Comparison of ENCODE assay signal across 19 cellular contexts in genomic region chr11:38950882-38951281, GRCh38.
DNase-seq lines count a peak whose midpoint lies in the region; ATAC-seq, FAIRE-seq and TF ChIP-seq lines count a peak whose summit lies in the region.
"Had no signal": no experiment of that assay in that cellular context is flagged by ENCODE, and none has a peak within 500 bp of the region (broad histone marks: within the 10 kb centered on the region; RNA-seq: fewer than 3 reads in every experiment).

No MANE protein-coding gene starts in this region.

- no peak overlapping the region for H3K27ac Mint-ChIP-seq in astrocyte (ENCODE audit: unreplicated experiment)
- H3K27ac Mint-ChIP-seq in activated CD8-positive, alpha-beta T cell treated with anti-CD3 and anti-CD28 coated beads, Interleukin-2, amount 10 ng/mL, durations not matched to agents 7 days and 5 days: no peak overlapping the region
- H3K27ac Mint-ChIP-seq: CD8-positive, alpha-beta memory T cell; H9 had no signal

- H3K36me3 Mint-ChIP-seq in astrocyte (ENCODE audit: low read depth, unreplicated experiment): no peaks in the 10 kb centered on the region
- no peaks in the 10 kb centered on the region for H3K36me3 Mint-ChIP-seq in activated CD8-positive, alpha-beta T cell treated with anti-CD3 and anti-CD28 coated beads, Interleukin-2, amount 10 ng/mL, durations not matched to agents 7 days and 5 days (ENCODE audit: low read depth)
- H3K36me3 Mint-ChIP-seq: CD8-positive, alpha-beta memory T cell had no signal

- H3K27ac ChIP-seq in astrocyte (ENCODE audit: low read depth, low read length): no peak overlapping the region
- H3K27ac ChIP-seq: BLaER1 had no signal

- H3K4me3 Mint-ChIP-seq in astrocyte (ENCODE audit: unreplicated experiment): no peak overlapping the region
- no peak overlapping the region for H3K4me3 Mint-ChIP-seq in activated CD8-positive, alpha-beta T cell treated with anti-CD3 and anti-CD28 coated beads, Interleukin-2, amount 10 ng/mL, durations not matched to agents 7 days and 5 days
- H3K4me3 Mint-ChIP-seq: CD8-positive, alpha-beta memory T cell; H9 had no signal

- H3K9me3 ChIP-seq in astrocyte (ENCODE audit: insufficient read depth, low read depth, low read length): peaks cover 3% of the 10 kb centered on the region
- H3K9me3 ChIP-seq: Caco-2 had no signal

- CTCF ChIA-PET in activated CD8-positive, alpha-beta T cell treated with anti-CD3 and anti-CD28 coated beads, Interleukin-2, amount 10 ng/mL, durations not matched to agents 7 days and 5 days (lab: Charles Lee): no interaction called here

- FAIRE-seq in astrocyte (lab: Jason Lieb, UNC) (no peak), D721Med (lab: Jason Lieb, UNC) (no peak)
- FAIRE-seq: GM12878, GM18507, HepG2, HTR-8/SVneo had no signal

- no peak overlapping the region for H2AFZ ChIP-seq in astrocyte (ENCODE audit: low read depth, low read length)

- H3K9ac ChIP-seq in astrocyte (ENCODE audit: low read length): no peak overlapping the region
- H3K9ac ChIP-seq: BLaER1 had no signal

- no peak for TF ChIP-seq CTCF in astrocyte (IDR thresholded peaks at IDR 0.05; ENCODE audit: insufficient read depth, low read depth, low read length)
- no peak for TF ChIP-seq CTCF in D721Med (IDR thresholded peaks at IDR 0.05; ENCODE audit: insufficient read depth, missing control alignments)

- H3K79me2 ChIP-seq in astrocyte (ENCODE audit: insufficient read depth, low read length): no peaks in the 10 kb centered on the region

- DNase-seq in HS-27A (ENCODE audit: low read depth): peak; percentile 19
- DNase-seq in astrocyte (ENCODE audit: low read depth): peak; percentile 8
- peak; percentile 10 for DNase-seq in inferior parietal cortex (ENCODE audit: extremely low spot score)
- peak; percentile 24 for DNase-seq in superior temporal gyrus (ENCODE audit: extremely low spot score)
- DNase-seq in cardiac septum (ENCODE audit: low spot score): no peak
- no peak for DNase-seq in D721Med (ENCODE audit: insufficient read length, low spot score)
- DNase-seq in activated CD8-positive, alpha-beta T cell treated with anti-CD3 and anti-CD28 coated beads, Interleukin-2, amount 10 ng/mL, durations not matched to agents 7 days and 5 days: no peak
- DNase-seq: AML-193; Caco-2; CD8-positive, alpha-beta memory T cell; DMS53; GOT3; H9 had no signal

- intact Hi-C loops in cardiac septum (cut with DNase I): no loop called here

- peaks cover 3% of the 10 kb centered on the region for H3K4me1 Mint-ChIP-seq in astrocyte (ENCODE audit: low read depth, unreplicated experiment)
- H3K4me1 Mint-ChIP-seq in activated CD8-positive, alpha-beta T cell treated with anti-CD3 and anti-CD28 coated beads, Interleukin-2, amount 10 ng/mL, durations not matched to agents 7 days and 5 days (ENCODE audit: low read depth): no peaks in the 10 kb centered on the region
- H3K4me1 Mint-ChIP-seq: CD8-positive, alpha-beta memory T cell; H9 had no signal

- no peak overlapping the region for H3K4me2 ChIP-seq in astrocyte (ENCODE audit: low read length)
- H3K4me2 ChIP-seq: BLaER1 had no signal

- no peaks in the 10 kb centered on the region for H3K27me3 Mint-ChIP-seq in astrocyte (ENCODE audit: low read depth, unreplicated experiment)
- no peaks in the 10 kb centered on the region for H3K27me3 Mint-ChIP-seq in activated CD8-positive, alpha-beta T cell treated with anti-CD3 and anti-CD28 coated beads, Interleukin-2, amount 10 ng/mL, durations not matched to agents 7 days and 5 days (ENCODE audit: low read depth)
- H3K27me3 Mint-ChIP-seq: CD8-positive, alpha-beta memory T cell had no signal

- H3K4me3 ChIP-seq in astrocyte (ENCODE audit: insufficient read depth, low read depth, low read length): no peak overlapping the region
- H3K4me3 ChIP-seq: BLaER1, GM12878 had no signal

- no peak for ATAC-seq in activated CD8-positive, alpha-beta T cell treated with anti-CD3 and anti-CD28 coated beads, Interleukin-2, amount 10 ng/mL, durations not matched to agents 7 days and 5 days
- ATAC-seq in GM21786 (IDR thresholded peaks at IDR 0.05; ENCODE audit: unreplicated experiment): no peak
- ATAC-seq: GM12878, HepG2 had no signal

- H3K4me1 ChIP-seq in astrocyte (ENCODE audit: insufficient read depth, low read length): no peaks in the 10 kb centered on the region
- H3K4me1 ChIP-seq: BLaER1, Caco-2 had no signal

- H3K9me3 Mint-ChIP-seq in astrocyte (ENCODE audit: unreplicated experiment): peaks cover 4% of the 10 kb centered on the region
- peaks cover 16% of the 10 kb centered on the region for H3K9me3 Mint-ChIP-seq in activated CD8-positive, alpha-beta T cell treated with anti-CD3 and anti-CD28 coated beads, Interleukin-2, amount 10 ng/mL, durations not matched to agents 7 days and 5 days (ENCODE audit: insufficient read depth)

- no peaks in the 10 kb centered on the region for H3K27me3 ChIP-seq in astrocyte (ENCODE audit: insufficient read depth, low read length)
- H3K27me3 ChIP-seq: BLaER1 had no signal

- H3K36me3 ChIP-seq in astrocyte (ENCODE audit: insufficient read depth, low read length): no peaks in the 10 kb centered on the region
- H3K36me3 ChIP-seq: BLaER1 had no signal

- no peaks in the 10 kb centered on the region for H4K20me1 ChIP-seq in astrocyte (ENCODE audit: insufficient read depth, low read length)
- H4K20me1 ChIP-seq: BLaER1 had no signal

- POLR2A ChIA-PET in activated CD8-positive, alpha-beta T cell treated with anti-CD3 and anti-CD28 coated beads, Interleukin-2, amount 10 ng/mL, durations not matched to agents 7 days and 5 days (lab: Charles Lee): no interaction called here

Comparison
In these comparisons a context has a peak if more than half of its experiments do, and no peak if none do; other contexts are left out.
1. DNase-seq: peak in HS-27A (single experiment), astrocyte (single experiment), inferior parietal cortex (single experiment) and superior temporal gyrus (single experiment); none in cardiac septum (single experiment), D721Med (single experiment) and activated CD8-positive, alpha-beta T cell treated with anti-CD3 and anti-CD28 coated beads, Interleukin-2, amount 10 ng/mL, durations not matched to agents 7 days and 5 days (single experiment).